ENCODE assay signal across 9 cellular contexts in the genomic region with DNA sequence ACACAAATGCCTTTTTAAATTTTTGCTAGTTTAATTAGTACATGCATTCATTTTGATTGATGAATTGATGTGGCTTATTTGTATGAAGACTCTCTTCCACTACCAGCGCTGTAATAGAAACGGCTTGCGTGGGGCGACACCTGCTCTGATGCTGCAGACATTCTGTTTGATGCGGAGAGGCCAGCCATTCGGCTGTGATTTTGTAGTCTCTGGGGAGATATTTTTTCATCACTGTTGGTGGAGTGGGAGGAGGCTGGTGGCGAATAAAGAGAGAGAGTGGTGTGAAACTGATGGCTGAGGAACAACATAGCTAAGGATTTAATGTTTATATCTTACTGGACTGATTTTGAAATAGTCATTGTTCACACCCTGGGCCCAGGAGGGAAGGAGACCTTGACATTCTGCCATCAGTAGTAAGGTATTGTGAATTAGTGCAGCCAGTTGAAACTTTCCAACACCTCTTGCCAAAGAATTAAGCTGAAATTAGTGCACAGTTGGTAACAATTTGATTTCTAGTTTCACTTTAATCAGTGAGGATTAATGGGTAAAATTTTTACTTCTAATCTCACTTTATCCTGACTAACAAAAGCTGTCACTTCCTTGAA.
DNase-seq lines count a peak whose midpoint lies in the region; ATAC-seq, FAIRE-seq and TF ChIP-seq lines count a peak whose summit lies in the region.
"Had no signal": no experiment of that assay in that cellular context is flagged by ENCODE, and none has a peak within 500 bp of the region (broad histone marks: within the 10 kb centered on the region; RNA-seq: fewer than 3 reads in every experiment).

No MANE protein-coding gene starts in this region.

- CTCF ChIA-PET in CD8-positive, alpha-beta memory T cell (lab: Charles Lee) = interaction anchor here (1.4 kb wide), 1 partner anchor 11 kb away, joined by 3 read pairs; no protein-coding TSS in a partner anchor

- POLR2A ChIA-PET in CD8-positive, alpha-beta memory T cell (lab: Charles Lee) = no interaction called here

- H3K9me3 Mint-ChIP-seq in IgD-negative memory B cell (no peaks in the 10 kb centered on the region), natural killer cell (no peaks in the 10 kb centered on the region)
- H3K9me3 Mint-ChIP-seq in CD8-positive, alpha-beta memory T cell = no peaks in the 10 kb centered on the region

- H3K4me3 Mint-ChIP-seq in IgD-negative memory B cell (peak overlapping the region; percentile 19 to 80 (median 46)), natural killer cell (no peak overlapping the region)
- H3K4me3 Mint-ChIP-seq in CD8-positive, alpha-beta memory T cell = peak overlapping the region in 1 of 7 donors; percentile 9

- no peak for TF ChIP-seq POLR2A in spleen (IDR thresholded peaks at IDR 0.05)

- H3K4me1 Mint-ChIP-seq in IgD-negative memory B cell = peaks cover 37 to 47% (median 41%) of the 10 kb centered on the region in 3 donors
- H3K4me1 Mint-ChIP-seq in CD8-positive, alpha-beta memory T cell = peaks cover 3 to 19% (median 12%) of the 10 kb centered on the region in 3 donors
- H3K4me1 Mint-ChIP-seq in natural killer cell = peaks cover 0 to 24% of the 10 kb centered on the region in 2 donors

- TF ChIP-seq CTCF in spleen (IDR thresholded peaks at IDR 0.05 in 8 of 11, conservative IDR thresholded peaks at IDR 0.05 in 3 of 11) (no peak), WERI-Rb-1 (IDR thresholded peaks at IDR 0.05; ENCODE audit: low read depth, low read length) (no peak), natural killer cell (IDR thresholded peaks at IDR 0.05) (no peak)

- H3K36me3 Mint-ChIP-seq in IgD-negative memory B cell = no peaks in the 10 kb centered on the region
- H3K36me3 Mint-ChIP-seq in CD8-positive, alpha-beta memory T cell = no peaks in the 10 kb centered on the region
- H3K36me3 Mint-ChIP-seq in natural killer cell = no peaks in the 10 kb centered on the region

- H3K36me3 ChIP-seq in spleen (no peaks in the 10 kb centered on the region), WERI-Rb-1 (no peaks in the 10 kb centered on the region)
- no peaks in the 10 kb centered on the region for H3K36me3 ChIP-seq in CD8-positive, alpha-beta memory T cell (ENCODE audit: insufficient read depth, low read length)

- H3K4me1 ChIP-seq in spleen = peaks cover 6 to 43% (median 22%) of the 10 kb centered on the region in 6 donors
- no peaks in the 10 kb centered on the region for H3K4me1 ChIP-seq in CD8-positive, alpha-beta memory T cell (ENCODE audit: insufficient read depth, low read length)

- no peak overlapping the region for H3K4me3 ChIP-seq in spleen
- H3K4me3 ChIP-seq in CD8-positive, alpha-beta memory T cell (ENCODE audit: low read length) = no peak overlapping the region
- H3K4me3 ChIP-seq in WERI-Rb-1 (ENCODE audit: low read depth, low read length) = no peak overlapping the region

- DNase-seq in spleen (no peak), WERI-Rb-1 (no peak), natural killer cell (no peak)
- DNase-seq in CD8-positive, alpha-beta memory T cell = no peak
- DNase-seq: NCI-H774 had no signal

- FAIRE-seq in endometrium (lab: Jason Lieb, UNC) = peak; percentile 15

- H3K9me3 ChIP-seq in spleen = no peaks in the 10 kb centered on the region
- H3K9me3 ChIP-seq in CD8-positive, alpha-beta memory T cell (ENCODE audit: low read length) = no peaks in the 10 kb centered on the region
- no peaks in the 10 kb centered on the region for H3K9me3 ChIP-seq in WERI-Rb-1 (ENCODE audit: severe bottlenecking)

- H3K27ac ChIP-seq in spleen = peak overlapping the region in 5 of 8 donors; percentile 1 to 34 (median 21)
- no peak overlapping the region for H3K27ac ChIP-seq in CD8-positive, alpha-beta memory T cell (ENCODE audit: low read depth, low read length)
- H3K27ac ChIP-seq in WERI-Rb-1 = no peak overlapping the region

- ATAC-seq in GM21576 (IDR thresholded peaks at IDR 0.05; ENCODE audit: unreplicated experiment) (peak; percentile 35), HG03135 (IDR thresholded peaks at IDR 0.05; ENCODE audit: unreplicated experiment) (no peak), natural killer cell (no peak)

- intact Hi-C loops in spleen (cut with DNase I; ENCODE audit: low total_unique reads) (no loop called here), natural killer cell (cut with micrococcal nuclease) (no loop called here)

- H3K27me3 Mint-ChIP-seq in IgD-negative memory B cell (peaks cover 5% of the 10 kb centered on the region), natural killer cell (ENCODE audit: low read depth in 2 of 2) (peaks cover 18 to 29% of the 10 kb centered on the region in 2 donors)
- H3K27me3 Mint-ChIP-seq in CD8-positive, alpha-beta memory T cell = peaks cover 1 to 53% of the 10 kb centered on the region in 2 donors

- H3K27ac Mint-ChIP-seq in IgD-negative memory B cell (peak overlapping the region; percentile 2 to 90 (median 71)), natural killer cell (no peak overlapping the region)
- H3K27ac Mint-ChIP-seq in CD8-positive, alpha-beta memory T cell = peak overlapping the region in 1 of 8 donors; percentile 38

- 58 to 77% (median 64%) methylated on average over 7 of the region's 7 CpGs for WGBS in spleen, 5 donors

- H3K27me3 ChIP-seq in spleen (replicated peaks in 1 of 7) (peaks cover 0 to 16% (median 0%) of the 10 kb centered on the region in 7 donors), WERI-Rb-1 (ENCODE audit: insufficient read depth, low read depth, severe bottlenecking) (peaks cover 47% of the 10 kb centered on the region)
- no peaks in the 10 kb centered on the region for H3K27me3 ChIP-seq in CD8-positive, alpha-beta memory T cell (ENCODE audit: insufficient read depth, low read length, poor library complexity, severe bottlenecking)

Comparison
In these comparisons a context has a peak if more than half of its experiments do, and no peak if none do; other contexts are left out.
1. H3K27ac Mint-ChIP-seq: peak in IgD-negative memory B cell (3 of 3); none in natural killer cell (0 of 2).
2. H3K27ac ChIP-seq: peak in spleen (5 of 8); none in CD8-positive, alpha-beta memory T cell (single experiment) and WERI-Rb-1 (single experiment).